In genomic region chr2:109346601-109347228, GRCh38 we compare ENCODE assay signal across 22 cellular contexts.
"Had no signal": no experiment of that assay in that cellular context is flagged by ENCODE, and none has a peak within 500 bp of the region (broad histone marks: within the 10 kb centered on the region; RNA-seq: fewer than 3 reads in every experiment).

No MANE protein-coding gene starts in this region.

- ATAC-seq: activated CD8-positive, alpha-beta T cell treated with anti-CD3 and anti-CD28 coated beads for 36 hours; activated naive CD8-positive, alpha-beta T cell treated with anti-CD3 and anti-CD28 coated beads, Interleukin-2, amount 50 U/mL, for 24 hours; activated T-helper 17 cell treated with anti-CD3 and anti-CD28 coated beads, Interleukin-2, amount 50 U/mL, for 72 hours; mucosa of descending colon; stimulated activated naive B cell treated with anti-CD40 and anti-IgM and Interleukin-4, amounts not matched to agents 10 μg/mL and 1 μg/mL and 100 μg/mL, for 72 hours; upper lobe of right lung had no signal

- H3K4me3 ChIP-seq: colonic mucosa, mucosa of descending colon, sigmoid colon, spleen, thoracic aorta, upper lobe of right lung had no signal

- H3K27me3 Mint-ChIP-seq: activated CD8-positive, alpha-beta T cell treated with anti-CD3 and anti-CD28 coated beads for 36 hours; activated naive CD8-positive, alpha-beta T cell treated with anti-CD3 and anti-CD28 coated beads, Interleukin-2, amount 50 U/mL, for 24 hours; central memory CD8-positive, alpha-beta T cell had no signal

- H3K9me3 Mint-ChIP-seq: activated B cell treated with CpG ODN at 0.5 μM for 24 hours; activated CD8-positive, alpha-beta T cell treated with anti-CD3 and anti-CD28 coated beads for 36 hours; activated naive CD8-positive, alpha-beta T cell treated with anti-CD3 and anti-CD28 coated beads, Interleukin-2, amount 50 U/mL, for 24 hours; activated T-helper 17 cell treated with anti-CD3 and anti-CD28 coated beads, Interleukin-2, amount 50 U/mL, for 72 hours; central memory CD8-positive, alpha-beta T cell; memory B cell; naive B cell; stimulated activated naive B cell treated with anti-CD40 and anti-IgM and Interleukin-4, amounts not matched to agents 10 μg/mL and 1 μg/mL and 100 μg/mL, for 72 hours had no signal

- H3K27ac ChIP-seq: colonic mucosa, neutrophil, parathyroid adenoma, sigmoid colon, thoracic aorta, upper lobe of right lung had no signal

- DNase-seq: activated B cell treated with CpG ODN at 0.5 μM for 24 hours; activated CD4-positive, alpha-beta T cell treated with anti-CD3 and anti-CD28 coated beads for 4 hours; activated CD8-positive, alpha-beta T cell treated with anti-CD3 and anti-CD28 coated beads for 36 hours; activated naive CD4-positive, alpha-beta T cell treated with Interleukin-2 at 50 U/mL for 16 hours; activated naive CD8-positive, alpha-beta T cell treated with anti-CD3 and anti-CD28 coated beads, Interleukin-2, amount 50 U/mL, for 24 hours; activated T-cell treated with anti-CD3 and anti-CD28 coated beads, Interleukin-2, amount 50 U/mL, for 1 hour; anterior cingulate cortex; colonic mucosa; erythroblast; mucosa of descending colon; naive B cell; sigmoid colon; spleen; stimulated activated CD4-positive, alpha-beta T cell treated with anti-CD3 and anti-CD28 coated beads, Interleukin-4, amount 100 ng/mL, for 4 hours; stimulated activated naive B cell treated with anti-CD40 and anti-IgM and Interleukin-4, amounts not matched to agents 10 μg/mL and 1 μg/mL and 100 μg/mL, for 72 hours; upper lobe of right lung had no signal

- H3K27me3 ChIP-seq: colonic mucosa, sigmoid colon, spleen, upper lobe of right lung had no signal

- H3K27ac Mint-ChIP-seq: activated B cell treated with CpG ODN at 0.5 μM for 24 hours; activated CD8-positive, alpha-beta T cell treated with anti-CD3 and anti-CD28 coated beads for 36 hours; activated naive CD8-positive, alpha-beta T cell treated with anti-CD3 and anti-CD28 coated beads, Interleukin-2, amount 50 U/mL, for 24 hours; activated T-helper 17 cell treated with anti-CD3 and anti-CD28 coated beads, Interleukin-2, amount 50 U/mL, for 72 hours; memory B cell; stimulated activated naive B cell treated with anti-CD40 and anti-IgM and Interleukin-4, amounts not matched to agents 10 μg/mL and 1 μg/mL and 100 μg/mL, for 72 hours had no signal

- H3K9me3 ChIP-seq: colonic mucosa, mucosa of descending colon, neutrophil, sigmoid colon, spleen, thoracic aorta, upper lobe of right lung had no signal

- H3K36me3 ChIP-seq: colonic mucosa, neutrophil, sigmoid colon, spleen, thoracic aorta, upper lobe of right lung had no signal

- H3K4me1 ChIP-seq: parathyroid adenoma had no signal

- H3K4me3 Mint-ChIP-seq: activated B cell treated with CpG ODN at 0.5 μM for 24 hours; activated CD8-positive, alpha-beta T cell treated with anti-CD3 and anti-CD28 coated beads for 36 hours; activated naive CD8-positive, alpha-beta T cell treated with anti-CD3 and anti-CD28 coated beads, Interleukin-2, amount 50 U/mL, for 24 hours; activated T-helper 17 cell treated with anti-CD3 and anti-CD28 coated beads, Interleukin-2, amount 50 U/mL, for 72 hours; central memory CD8-positive, alpha-beta T cell; memory B cell; naive B cell; stimulated activated naive B cell treated with anti-CD40 and anti-IgM and Interleukin-4, amounts not matched to agents 10 μg/mL and 1 μg/mL and 100 μg/mL, for 72 hours had no signal

- H3K36me3 Mint-ChIP-seq: memory B cell; naive B cell; stimulated activated naive B cell treated with anti-CD40 and anti-IgM and Interleukin-4, amounts not matched to agents 10 μg/mL and 1 μg/mL and 100 μg/mL, for 72 hours had no signal
